In genomic region chr2:231370749-231371429, GRCh38 we compare ENCODE assay signal across 22 cellular contexts. TPM values are rescaled to one million over a fixed set of nuclear protein-coding genes. Genes with fewer than 3 reads are reported as not detected.
DNase-seq lines count a peak whose midpoint lies in the region; ATAC-seq and TF ChIP-seq lines count a peak whose summit lies in the region.
"Had no signal": no experiment of that assay in that cellular context is flagged by ENCODE, and none has a peak within 500 bp of the region (broad histone marks: within the 10 kb centered on the region; RNA-seq: fewer than 3 reads in every experiment).

No MANE protein-coding gene starts in this region.

- no peak for TF ChIP-seq CTCF in osteocyte (IDR thresholded peaks at IDR 0.05)

- H3K23ac ChIP-seq in neuronal stem cell (ENCODE audit: low read depth, low read length, poor library complexity): no peak overlapping the region

- ATAC-seq in HG02678 (IDR thresholded peaks at IDR 0.05; ENCODE audit: unreplicated experiment): no peak
- ATAC-seq: stimulated activated naive B cell treated with anti-CD40 and anti-IgM and Interleukin-4, amounts not matched to agents 10 μg/mL and 1 μg/mL and 100 μg/mL, for 72 hours had no signal

- H4K8ac ChIP-seq in neuronal stem cell (ENCODE audit: low read depth, low read length): peak overlapping the region; percentile 20

- H3K14ac ChIP-seq in neuronal stem cell (ENCODE audit: low read length): peak overlapping the region; percentile 25

- H3K36me3 ChIP-seq in H7 (replicated peaks; ENCODE audit: control insufficient read depth, insufficient read depth, low read length) (no peaks in the 10 kb centered on the region), iPS-18a (ENCODE audit: control insufficient read depth, low read depth, low read length) (no peaks in the 10 kb centered on the region), neuronal stem cell (replicated peaks in 1 of 2; ENCODE audit: control insufficient read depth in 2 of 2, insufficient read depth in 2 of 2, low read length in 2 of 2) (no peaks in the 10 kb centered on the region)
- H3K36me3 ChIP-seq: WERI-Rb-1 had no signal

- peak overlapping the region; percentile 30 for H3K4ac ChIP-seq in neuronal stem cell (ENCODE audit: low read length)

- no peak overlapping the region for H3K27ac Mint-ChIP-seq in osteocyte (ENCODE audit: unreplicated experiment)
- H3K27ac Mint-ChIP-seq: activated CD4-positive, alpha-beta memory T cell treated with anti-CD3 and anti-CD28 coated beads, Interleukin-2, amount 10 ng/mL, durations not matched to agents 7 days and 5 days; activated naive CD4-positive, alpha-beta T cell treated with anti-CD3 and anti-CD28 coated beads, Interleukin-2, amount 50 U/mL, for 24 hours; activated T-cell treated with anti-CD3 and anti-CD28 coated beads, Interleukin-2, amount 50 U/mL, for 24 hours; CD4-positive, alpha-beta memory T cell; type B pancreatic cell had no signal

- no peaks in the 10 kb centered on the region for H3K27me3 Mint-ChIP-seq in osteocyte (ENCODE audit: unreplicated experiment)
- H3K27me3 Mint-ChIP-seq: activated CD4-positive, alpha-beta memory T cell treated with anti-CD3 and anti-CD28 coated beads, Interleukin-2, amount 10 ng/mL, durations not matched to agents 7 days and 5 days; activated naive CD4-positive, alpha-beta T cell treated with anti-CD3 and anti-CD28 coated beads, Interleukin-2, amount 50 U/mL, for 24 hours; activated T-cell treated with anti-CD3 and anti-CD28 coated beads, Interleukin-2, amount 50 U/mL, for 24 hours; stimulated activated naive B cell treated with anti-CD40 and anti-IgM and Interleukin-4, amounts not matched to agents 10 μg/mL and 1 μg/mL and 100 μg/mL, for 72 hours; type B pancreatic cell had no signal

- H4K91ac ChIP-seq in neuronal stem cell (ENCODE audit: low read depth, low read length, poor library complexity): peak overlapping the region; percentile 3

- H3K4me2 ChIP-seq in neuronal stem cell (ENCODE audit: insufficient read depth, low read length, poor library complexity, severe bottlenecking): no peak overlapping the region

- no peaks in the 10 kb centered on the region for H3K9me3 Mint-ChIP-seq in osteocyte (ENCODE audit: unreplicated experiment)
- H3K9me3 Mint-ChIP-seq: activated CD4-positive, alpha-beta memory T cell treated with anti-CD3 and anti-CD28 coated beads, Interleukin-2, amount 10 ng/mL, durations not matched to agents 7 days and 5 days; activated naive CD4-positive, alpha-beta T cell treated with anti-CD3 and anti-CD28 coated beads, Interleukin-2, amount 50 U/mL, for 24 hours; activated T-cell treated with anti-CD3 and anti-CD28 coated beads, Interleukin-2, amount 50 U/mL, for 24 hours; CD4-positive, alpha-beta memory T cell; stimulated activated naive B cell treated with anti-CD40 and anti-IgM and Interleukin-4, amounts not matched to agents 10 μg/mL and 1 μg/mL and 100 μg/mL, for 72 hours; type B pancreatic cell had no signal

- peaks cover 7% of the 10 kb centered on the region for H3K4me1 Mint-ChIP-seq in osteocyte (ENCODE audit: unreplicated experiment)
- H3K4me1 Mint-ChIP-seq: activated CD4-positive, alpha-beta memory T cell treated with anti-CD3 and anti-CD28 coated beads, Interleukin-2, amount 10 ng/mL, durations not matched to agents 7 days and 5 days; activated naive CD4-positive, alpha-beta T cell treated with anti-CD3 and anti-CD28 coated beads, Interleukin-2, amount 50 U/mL, for 24 hours; CD4-positive, alpha-beta memory T cell had no signal

- H3K27ac ChIP-seq in cingulate gyrus (ENCODE audit: low read depth, low read length) (peak overlapping the region; percentile 41), iPS-18a (ENCODE audit: low read length) (peak overlapping the region; percentile 54), neuronal stem cell (replicated peaks; ENCODE audit: low read length) (peak overlapping the region; percentile 27)
- H3K27ac ChIP-seq: esophagus muscularis mucosa, WERI-Rb-1 had no signal

- WGBS in neuronal stem cell (ENCODE audit: extremely low coverage in 2 of 2, insufficient read length in 2 of 2, insufficient replicate concordance in 1 of 2), 2 donors: no CpG with 5 or more reads among the region's 21 CpGs

- no peak overlapping the region for H3K4me3 Mint-ChIP-seq in osteocyte (ENCODE audit: unreplicated experiment)
- H3K4me3 Mint-ChIP-seq: activated CD4-positive, alpha-beta memory T cell treated with anti-CD3 and anti-CD28 coated beads, Interleukin-2, amount 10 ng/mL, durations not matched to agents 7 days and 5 days; activated naive CD4-positive, alpha-beta T cell treated with anti-CD3 and anti-CD28 coated beads, Interleukin-2, amount 50 U/mL, for 24 hours; activated T-cell treated with anti-CD3 and anti-CD28 coated beads, Interleukin-2, amount 50 U/mL, for 24 hours; CD4-positive, alpha-beta memory T cell; stimulated activated naive B cell treated with anti-CD40 and anti-IgM and Interleukin-4, amounts not matched to agents 10 μg/mL and 1 μg/mL and 100 μg/mL, for 72 hours; type B pancreatic cell had no signal

- H3K27me3 ChIP-seq in H7 (ENCODE audit: control insufficient read depth, insufficient read depth, low read length): no peaks in the 10 kb centered on the region
- no peaks in the 10 kb centered on the region for H3K27me3 ChIP-seq in iPS-18a (ENCODE audit: control insufficient read depth, insufficient read depth, low read length)
- H3K27me3 ChIP-seq in neuronal stem cell (ENCODE audit: control insufficient read depth in 3 of 3, insufficient read depth in 3 of 3, low read depth in 1 of 3, low read length in 3 of 3): no peaks in the 10 kb centered on the region
- H3K27me3 ChIP-seq: esophagus muscularis mucosa had no signal

- H3K4me1 ChIP-seq in iPS-18a (ENCODE audit: control insufficient read depth, low read depth, low read length) (peaks cover 31% of the 10 kb centered on the region), neuronal stem cell (ENCODE audit: control insufficient read depth in 2 of 2, insufficient read depth in 1 of 2, low read depth in 1 of 2, low read length in 2 of 2) (peaks cover 4 to 14% of the 10 kb centered on the region in 2 donors)

- peak overlapping the region; percentile 66 for H3K18ac ChIP-seq in neuronal stem cell (ENCODE audit: low read length)

- no peak overlapping the region for H2BK120ac ChIP-seq in neuronal stem cell (ENCODE audit: low read depth, low read length)

- no peak overlapping the region for H2BK5ac ChIP-seq in neuronal stem cell (ENCODE audit: low read length)

- H3K9me3 ChIP-seq in iPS-18a (ENCODE audit: control insufficient read depth, low read depth, low read length) (no peaks in the 10 kb centered on the region), neuronal stem cell (replicated peaks in 1 of 2; ENCODE audit: control insufficient read depth in 2 of 2, insufficient read depth in 1 of 2, low read depth in 1 of 2, low read length in 2 of 2) (peaks cover 0 to 2% of the 10 kb centered on the region in 2 donors)
- H3K9me3 ChIP-seq: esophagus muscularis mucosa had no signal

- peak overlapping the region; percentile 4 for H2BK15ac ChIP-seq in neuronal stem cell (ENCODE audit: low read length)

- no peak overlapping the region for H2BK12ac ChIP-seq in neuronal stem cell (ENCODE audit: low read length)

- peak; percentile 93 for DNase-seq in H7
- DNase-seq in neuronal stem cell (ENCODE audit: low spot score): no peak
- DNase-seq in stimulated activated naive CD4-positive, alpha-beta T cell treated with Interleukin-2 at 50 U/mL for 16 hours (lab: John Stamatoyannopoulos, UW): no peak
- DNase-seq in osteocyte (ENCODE audit: extremely low spot score, unreplicated experiment): no peak
- no peak for DNase-seq in stimulated activated CD4-positive, alpha-beta T cell treated with anti-CD3 and anti-CD28 coated beads, Interleukin-4, amount 100 ng/mL, for 1 hour
- DNase-seq: activated CD4-positive, alpha-beta memory T cell treated with anti-CD3 and anti-CD28 coated beads, Interleukin-2, amount 10 ng/mL, durations not matched to agents 7 days and 5 days; activated T-cell treated with anti-CD3 and anti-CD28 coated beads, Interleukin-2, amount 50 U/mL, for 24 hours; CD4-positive, alpha-beta memory T cell; DMS79; KG1; NCI-H2029; NCI-H510A treated with DMSO at 0.1 percent for 48 hours; SHP77; stimulated activated naive B cell treated with anti-CD40 and anti-IgM and Interleukin-4, amounts not matched to agents 10 μg/mL and 1 μg/mL and 100 μg/mL, for 72 hours; WERI-Rb-1 had no signal

- H3K36me3 Mint-ChIP-seq in osteocyte (ENCODE audit: unreplicated experiment): peaks cover 28% of the 10 kb centered on the region
- H3K36me3 Mint-ChIP-seq: activated naive CD4-positive, alpha-beta T cell treated with anti-CD3 and anti-CD28 coated beads, Interleukin-2, amount 50 U/mL, for 24 hours; CD4-positive, alpha-beta memory T cell; type B pancreatic cell had no signal

- H2AFZ ChIP-seq in neuronal stem cell (ENCODE audit: low read length): peak overlapping the region; percentile 11

- no peak overlapping the region for H3K4me3 ChIP-seq in H7 (ENCODE audit: insufficient read depth, low read depth, low read length)
- peak overlapping the region; percentile 29 for H3K4me3 ChIP-seq in iPS-18a (ENCODE audit: low read length)
- H3K4me3 ChIP-seq in neuronal stem cell (ENCODE audit: low read length in 2 of 2): no peak overlapping the region
- H3K4me3 ChIP-seq: esophagus muscularis mucosa had no signal

- H3K9ac ChIP-seq in iPS-18a (ENCODE audit: low read length): peak overlapping the region; percentile 43
- no peak overlapping the region for H3K9ac ChIP-seq in neuronal stem cell (ENCODE audit: low read depth, low read length, poor library complexity)

- H3K79me1 ChIP-seq in neuronal stem cell (ENCODE audit: low read depth, low read length): no peaks in the 10 kb centered on the region

- H2AK5ac ChIP-seq in neuronal stem cell (ENCODE audit: low read depth, low read length): peak overlapping the region; percentile 89

RNA-seq across cellular contexts. Expression of gene B3GNT7, which starts 24.6 kb away (rescaled TPM):
- total RNA-seq in H7 (2014; rRNA removed; shearing (Covaris generic)): 52.9 and 70.4 TPM in 2 replicates
- polyA plus RNA-seq in neuronal stem cell (2013, experiment 1 of 2): 1.0 TPM
- 0.84 TPM for polyA plus RNA-seq in neuronal stem cell (2013, experiment 2 of 2)
- 1.1 and 1.5 TPM in 2 replicates for total RNA-seq in osteocyte
- total RNA-seq: CD4-positive, alpha-beta memory T cell; T-helper 1 cell treated with Interleukin-12 subunit alpha and Interleukin-12 subunit beta and Interleukin-4 antibody, amounts not matched to agents 30 ng/mL and 1 ng/mL, for 36 hours had no signal
- polyA plus RNA-seq: CD4-positive, alpha-beta memory T cell had no signal

Comparison
In these comparisons a context has a peak if more than half of its experiments do, and no peak if none do; other contexts are left out.
1. RNA of gene B3GNT7, which starts 24.6 kb away (total RNA-seq): 52.9 to 70.4 TPM in H7; 1.1 to 1.5 TPM in osteocyte; every median in the first group is over 10 times any median in the second.
2. Peak in every context shown above with its lines, with median percentiles within 50 percentile points of each other: H3K27ac ChIP-seq.